8 cellular contexts compared by ENCODE assay signal in genomic region chr11:94968334-94968958, GRCh38. TPM values are rescaled to one million over a fixed set of nuclear protein-coding genes. Genes with fewer than 3 reads are reported as not detected.
DNase-seq lines count a peak whose midpoint lies in the region; ATAC-seq and TF ChIP-seq lines count a peak whose summit lies in the region.

No MANE protein-coding gene starts in this region.

- in situ Hi-C loops in Panc1 (cut with HindIII; ENCODE audit: low pct_unique_long_range_greater_than_20kb, low sequenced_read_pairs): no loop called here

- no peak overlapping the region for H3K27ac ChIP-seq in Panc1 (ENCODE audit: low read length)
- H3K27ac ChIP-seq in esophagus squamous epithelium: no peak overlapping the region
- H3K27ac ChIP-seq in tibial artery: no peak overlapping the region

- no TSS peak for BruUV-seq in Panc1 (replicated peaks; lab: Mats Ljungman, UMichigan)

- no peak for ATAC-seq in activated T-cell treated with anti-CD3 and anti-CD28 coated beads, Interleukin-2, amount 50 U/mL, for 72 hours (replicated peaks in 1 of 2)
- ATAC-seq in Panc1: no peak
- no peak for ATAC-seq in HG03045 (IDR thresholded peaks at IDR 0.05; ENCODE audit: unreplicated experiment)
- no peak for ATAC-seq in HG03469 (IDR thresholded peaks at IDR 0.05; ENCODE audit: unreplicated experiment)

- no peaks in the 10 kb centered on the region for H3K27me3 ChIP-seq in Panc1 (ENCODE audit: control insufficient read depth, insufficient read depth, low read length)
- H3K27me3 ChIP-seq in esophagus squamous epithelium: no peaks in the 10 kb centered on the region
- H3K27me3 ChIP-seq in tibial artery: no peaks in the 10 kb centered on the region

- peaks cover 16 to 42% of the 10 kb centered on the region in 2 donors for H3K36me3 Mint-ChIP-seq in activated T-cell treated with anti-CD3 and anti-CD28 coated beads, Interleukin-2, amount 50 U/mL, for 72 hours (ENCODE audit: insufficient read depth in 2 of 2)

- CTCF ChIA-PET in Panc1 (lab: Charles Lee): interaction anchor here (0.6 kb wide), 2 partner anchors 179 to 1344 kb away, joined by 3 to 5 read pairs; no protein-coding TSS in a partner anchor

- H3K9me3 Mint-ChIP-seq in activated T-cell treated with anti-CD3 and anti-CD28 coated beads, Interleukin-2, amount 50 U/mL, for 72 hours: no peaks in the 10 kb centered on the region

- peaks cover 5% of the 10 kb centered on the region for H3K4me1 Mint-ChIP-seq in activated T-cell treated with anti-CD3 and anti-CD28 coated beads, Interleukin-2, amount 50 U/mL, for 72 hours (ENCODE audit: low read depth)

- H3K27ac Mint-ChIP-seq in activated T-cell treated with anti-CD3 and anti-CD28 coated beads, Interleukin-2, amount 50 U/mL, for 72 hours: peak overlapping the region; percentile 7

- peaks cover 8% of the 10 kb centered on the region; the same call in 1 of the 2 replicates for H3K4me1 ChIP-seq in Panc1 (ENCODE audit: control insufficient read depth, insufficient read depth, low read length)
- peaks cover 6 to 15% (median 9%) of the 10 kb centered on the region in 3 donors for H3K4me1 ChIP-seq in esophagus squamous epithelium
- peaks cover 0 to 13% (median 10%) of the 10 kb centered on the region in 4 donors for H3K4me1 ChIP-seq in tibial artery

- TF ChIP-seq CTCF in Panc1 (IDR thresholded peaks at IDR 0.05) (peak; percentile 68; the same call in 1 of the 2 replicates), esophagus squamous epithelium (IDR thresholded peaks at IDR 0.05) (peak in 4 of 6 experiments; percentile 30 to 60 (median 50)), tibial artery (IDR thresholded peaks at IDR 0.05) (peak; percentile 34 to 39)

- H3K27me3 Mint-ChIP-seq in activated T-cell treated with anti-CD3 and anti-CD28 coated beads, Interleukin-2, amount 50 U/mL, for 72 hours (ENCODE audit: low read depth): no peaks in the 10 kb centered on the region

- POLR2A ChIA-PET in Panc1 (lab: Charles Lee): no interaction called here

- DNase-seq in activated T-cell treated with anti-CD3 and anti-CD28 coated beads, Interleukin-2, amount 50 U/mL, for 72 hours: no peak
- DNase-seq in activated T-cell treated with anti-CD3 and anti-CD28 coated beads, Interleukin-2, amount 50 U/mL, for 48 hours: no peak
- no peak for DNase-seq in Panc1 (ENCODE audit: low read depth, low spot score)
- DNase-seq in esophagus squamous epithelium (lab: John Stamatoyannopoulos, UW): no peak
- DNase-seq in tibial artery: no peak
- no peak for DNase-seq in activated naive CD4-positive, alpha-beta T cell treated with anti-CD3 and anti-CD28 coated beads, Interleukin-2, amount 50 U/mL, for 16 hours

- no peak overlapping the region for H3K4me3 Mint-ChIP-seq in activated T-cell treated with anti-CD3 and anti-CD28 coated beads, Interleukin-2, amount 50 U/mL, for 72 hours

- H3K36me3 ChIP-seq in Panc1 (ENCODE audit: control insufficient read depth, insufficient read depth, low read length) (peaks cover 78% of the 10 kb centered on the region), esophagus squamous epithelium (peaks cover 5 to 86% (median 33%) of the 10 kb centered on the region in 3 donors), tibial artery (peaks cover 78 to 83% (median 81%) of the 10 kb centered on the region in 3 donors)

- no peaks in the 10 kb centered on the region for H3K9me3 ChIP-seq in Panc1 (ENCODE audit: control insufficient read depth, insufficient read depth, low read depth, low read length)
- no peaks in the 10 kb centered on the region for H3K9me3 ChIP-seq in esophagus squamous epithelium
- H3K9me3 ChIP-seq in tibial artery: no peaks in the 10 kb centered on the region

- WGBS in esophagus squamous epithelium, 2 donors: 96 to 100% methylated on average over 1 of the region's 1 CpG

- TF ChIP-seq POLR2A in esophagus squamous epithelium (IDR thresholded peaks at IDR 0.05): no peak

- intact Hi-C loops in Panc1 (cut with micrococcal nuclease; ENCODE audit: unreplicated experiment) (loop anchor here (2.0 kb wide), 1 partner anchor 346 kb away; no protein-coding TSS in a partner anchor), esophagus squamous epithelium (cut with DNase I) (no loop called here), tibial artery (cut with DNase I; ENCODE audit: low total_unique reads) (no loop called here)

- H3K4me3 ChIP-seq in Panc1 (ENCODE audit: low read depth in 2 of 2, low read length in 2 of 2) (no peak overlapping the region), esophagus squamous epithelium (no peak overlapping the region), tibial artery (no peak overlapping the region)

RNA-seq across cellular contexts. Expression of gene CWC15, which starts 4.9 kb away (rescaled TPM):
- 10 to 100 TPM; 75.1 to 91.4 TPM for total RNA-seq in activated T-cell treated with anti-CD3 and anti-CD28 coated beads, Interleukin-2, amount 50 U/mL, for 72 hours
- 58.9 TPM for total RNA-seq in Panc1 (2021; ENCODE audit: unreplicated experiment)
- 45.6 TPM for polyA plus RNA-seq in Panc1 (2012; ENCODE audit: insufficient read length)
- 10 to 100 TPM; 29.3 to 52.6 (median 37.6) TPM for total RNA-seq in esophagus squamous epithelium

RNA-seq across cellular contexts. Expression of gene KDM4D, which starts 5.1 kb away (rescaled TPM):
- 1 to 10 TPM; 1.4 to 1.8 TPM for total RNA-seq in activated T-cell treated with anti-CD3 and anti-CD28 coated beads, Interleukin-2, amount 50 U/mL, for 72 hours
- total RNA-seq in Panc1 (2021; ENCODE audit: unreplicated experiment) (0.87 TPM), esophagus squamous epithelium (under 1 TPM; 0.38 to 0.83 (median 0.44) TPM)
- 0.36 TPM for polyA plus RNA-seq in Panc1 (2012; ENCODE audit: insufficient read length)

RNA-seq across cellular contexts. Expression of gene KDM4E, which starts 56.6 kb away (rescaled TPM):
- total RNA-seq in activated T-cell treated with anti-CD3 and anti-CD28 coated beads, Interleukin-2, amount 50 U/mL, for 72 hours: not detected
- total RNA-seq in Panc1 (2021; ENCODE audit: unreplicated experiment) (not detected), esophagus squamous epithelium (not detected)
- not detected for polyA plus RNA-seq in Panc1 (2012; ENCODE audit: insufficient read length)
